In the genomic region with DNA sequence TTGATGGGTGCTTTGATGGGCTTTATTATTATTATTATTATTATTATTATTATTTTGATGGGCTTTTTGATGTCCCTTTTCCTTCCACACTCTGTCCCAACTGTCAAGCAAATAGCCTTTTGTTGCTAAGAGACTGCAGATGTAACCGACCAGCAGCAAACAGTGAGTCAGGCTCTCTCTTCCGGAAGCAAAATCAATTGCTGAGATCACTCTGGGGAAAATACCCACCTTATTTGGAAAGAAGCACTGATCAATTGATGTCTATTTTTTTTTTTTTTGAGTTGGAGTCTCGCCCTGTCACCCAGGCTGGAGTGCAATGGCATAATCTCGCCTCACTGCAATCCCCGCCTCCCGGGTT, we compare ENCODE assay signal across 1 cellular context.
TF ChIP-seq lines count a peak whose summit lies in the region.

No MANE protein-coding gene starts in this region.

TF ChIP-seq in SK-N-SH treated with all-trans-retinoic acid at 6 μM for 48 hours, 23 proteins besides CTCF, POLR2A, EP300 and RAD21 (continued from another document):
- TF ChIP-seq, protein P1, sequence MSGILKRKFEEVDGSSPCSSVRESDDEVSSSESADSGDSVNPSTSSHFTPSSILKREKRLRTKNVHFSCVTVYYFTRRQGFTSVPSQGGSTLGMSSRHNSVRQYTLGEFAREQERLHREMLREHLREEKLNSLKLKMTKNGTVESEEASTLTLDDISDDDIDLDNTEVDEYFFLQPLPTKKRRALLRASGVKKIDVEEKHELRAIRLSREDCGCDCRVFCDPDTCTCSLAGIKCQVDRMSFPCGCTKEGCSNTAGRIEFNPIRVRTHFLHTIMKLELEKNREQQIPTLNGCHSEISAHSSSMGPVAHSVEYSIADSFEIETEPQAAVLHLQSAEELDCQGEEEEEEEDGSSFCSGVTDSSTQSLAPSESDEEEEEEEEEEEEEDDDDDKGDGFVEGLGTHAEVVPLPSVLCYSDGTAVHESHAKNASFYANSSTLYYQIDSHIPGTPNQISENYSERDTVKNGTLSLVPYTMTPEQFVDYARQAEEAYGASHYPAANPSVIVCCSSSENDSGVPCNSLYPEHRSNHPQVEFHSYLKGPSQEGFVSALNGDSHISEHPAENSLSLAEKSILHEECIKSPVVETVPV (CRISPR knock-in tag; IDR thresholded peaks at IDR 0.05), result no peak
- TF ChIP-seq GLIS3 (CRISPR knock-in tag; IDR thresholded peaks at IDR 0.05), result no peak
- no peak for TF ChIP-seq CSDC2 (CRISPR knock-in tag; IDR thresholded peaks at IDR 0.05)
- TF ChIP-seq, protein P2, sequence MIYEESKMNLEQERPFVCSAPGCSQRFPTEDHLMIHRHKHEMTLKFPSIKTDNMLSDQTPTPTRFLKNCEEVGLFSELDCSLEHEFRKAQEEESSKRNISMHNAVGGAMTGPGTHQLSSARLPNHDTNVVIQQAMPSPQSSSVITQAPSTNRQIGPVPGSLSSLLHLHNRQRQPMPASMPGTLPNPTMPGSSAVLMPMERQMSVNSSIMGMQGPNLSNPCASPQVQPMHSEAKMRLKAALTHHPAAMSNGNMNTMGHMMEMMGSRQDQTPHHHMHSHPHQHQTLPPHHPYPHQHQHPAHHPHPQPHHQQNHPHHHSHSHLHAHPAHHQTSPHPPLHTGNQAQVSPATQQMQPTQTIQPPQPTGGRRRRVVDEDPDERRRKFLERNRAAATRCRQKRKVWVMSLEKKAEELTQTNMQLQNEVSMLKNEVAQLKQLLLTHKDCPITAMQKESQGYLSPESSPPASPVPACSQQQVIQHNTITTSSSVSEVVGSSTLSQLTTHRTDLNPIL (CRISPR knock-in tag; IDR thresholded peaks at IDR 0.05; ENCODE audit: low read depth), result no peak
- no peak for TF ChIP-seq TOX (CRISPR knock-in tag; IDR thresholded peaks at IDR 0.05; ENCODE audit: borderline replicate concordance)
- TF ChIP-seq ZFP30 (CRISPR knock-in tag; IDR thresholded peaks at IDR 0.05), result no peak
- no peak for TF ChIP-seq TCF4 (CRISPR knock-in tag; IDR thresholded peaks at IDR 0.05; ENCODE audit: borderline replicate concordance)
- no peak for TF ChIP-seq ZFP3 (CRISPR knock-in tag; IDR thresholded peaks at IDR 0.05)
